In genomic region chr9:77944556-77945261, GRCh38 we compare ENCODE assay signal across 8 cellular contexts.
DNase-seq lines count a peak whose midpoint lies in the region; ATAC-seq and TF ChIP-seq lines count a peak whose summit lies in the region.
"Had no signal": no experiment of that assay in that cellular context is flagged by ENCODE, and none has a peak within 500 bp of the region (broad histone marks: within the 10 kb centered on the region; RNA-seq: fewer than 3 reads in every experiment).

No MANE protein-coding gene starts in this region.

- H2AFZ ChIP-seq in Karpas-422 (ENCODE audit: low read length), result no peak overlapping the region

- no peaks in the 10 kb centered on the region for H3K79me2 ChIP-seq in Karpas-422 (ENCODE audit: low read length)

- H3K4me3 Mint-ChIP-seq in WTC11, result no peak overlapping the region

- DNase-seq in KBM-7 (peak; percentile 85), WTC11 (ENCODE audit: low spot score) (peak; percentile 44), left cardiac atrium (no peak), sciatic nerve (ENCODE audit: low spot score) (no peak), Karpas-422 (no peak), left lobe of liver (ENCODE audit: low spot score) (no peak), lower leg skin (ENCODE audit: low spot score in 2 of 2) (no peak)

- H3K27me3 ChIP-seq in Karpas-422 (ENCODE audit: low read length), result no peaks in the 10 kb centered on the region

- ATAC-seq in WTC11 (peak; percentile 80), left cardiac atrium (peak; percentile 47 to 71), sciatic nerve (peak; percentile 60), left lobe of liver (no peak)

- no peaks in the 10 kb centered on the region for H3K9me2 ChIP-seq in Karpas-422 (replicated peaks; ENCODE audit: insufficient read depth, low read length)

- CTCF ChIA-PET in WTC11 (lab: Charles Lee), result interaction anchor here (0.9 to 2.9 kb wide), 4 partner anchors 28 to 91 kb away, joined by 3 to 10 read pairs (median 8); no protein-coding TSS in a partner anchor

- H3K4me1 ChIP-seq in Karpas-422 (ENCODE audit: low read length), result no peaks in the 10 kb centered on the region

- H3K27me3 Mint-ChIP-seq in WTC11 (ENCODE audit: low read depth), result no peaks in the 10 kb centered on the region

- H3K27ac ChIP-seq in Karpas-422 (ENCODE audit: low read length), result no peak overlapping the region
- H3K27ac ChIP-seq: KMS-11 had no signal

- 37 to 40% methylated on average over 6 of the region's 6 CpGs for WGBS in lower leg skin, 2 donors

- H3K36me3 ChIP-seq in Karpas-422 (ENCODE audit: insufficient read depth, low read length), result no peaks in the 10 kb centered on the region

- H3K4me2 ChIP-seq in Karpas-422 (ENCODE audit: low read depth, low read length, poor library complexity, severe bottlenecking), result no peak overlapping the region
- H3K4me2 ChIP-seq: KMS-11 had no signal

- in situ Hi-C loops in KBM-7 (cut with MboI; ENCODE audit: low pct_unique_long_range_greater_than_20kb, low sequenced_read_pairs), result no loop called here

- no peak for TF ChIP-seq CTCF in WTC11 (IDR thresholded peaks at IDR 0.05)
- TF ChIP-seq CTCF in lower leg skin (IDR thresholded peaks at IDR 0.05), result no peak

- H3K9me3 ChIP-seq in Karpas-422 (ENCODE audit: low read length), result no peaks in the 10 kb centered on the region

- no peaks in the 10 kb centered on the region for H4K20me1 ChIP-seq in Karpas-422 (ENCODE audit: insufficient read depth, low read depth, low read length)

- TF ChIP-seq POLR2A in lower leg skin (IDR thresholded peaks at IDR 0.05), result no peak

- H3K9me3 Mint-ChIP-seq in WTC11, result no peaks in the 10 kb centered on the region

- no peak overlapping the region for H3K9ac ChIP-seq in Karpas-422 (ENCODE audit: low read length)
- H3K9ac ChIP-seq: KMS-11 had no signal

- intact Hi-C loops in left cardiac atrium (cut with DNase I) (no loop called here), sciatic nerve (cut with DNase I) (no loop called here), lower leg skin (cut with DNase I; ENCODE audit: low total_unique reads) (no loop called here)

- H3K4me3 ChIP-seq in Karpas-422 (ENCODE audit: low read length) (no peak overlapping the region), lower leg skin (ENCODE audit: low read depth, poor library complexity, severe bottlenecking) (no peak overlapping the region)

- 0 out of 2 replicates have a peak, but pooled peaks cover 2% of the 10 kb centered on the region for H3K36me3 Mint-ChIP-seq in WTC11

- POLR2A ChIA-PET in WTC11 (lab: Charles Lee), result no interaction called here

- H3K27ac Mint-ChIP-seq in WTC11, result peak overlapping the region; percentile 43

- peaks cover 55% of the 10 kb centered on the region for H3K4me1 Mint-ChIP-seq in WTC11

TF ChIP-seq in WTC11, 78 proteins besides CTCF, POLR2A, EP300 and RAD21:
- TF ChIP-seq STAT6 (CRISPR knock-in tag; conservative IDR thresholded peaks at IDR 0.05; ENCODE audit: low read depth), result no peak
- no peak for TF ChIP-seq NR2C2 (CRISPR knock-in tag; IDR thresholded peaks at IDR 0.05)
- no peak for TF ChIP-seq EMX1 (CRISPR knock-in tag; IDR thresholded peaks at IDR 0.05)
- no peak for TF ChIP-seq NFE2L1 (CRISPR knock-in tag; IDR thresholded peaks at IDR 0.05)
- no peak for TF ChIP-seq JUN (CRISPR knock-in tag; IDR thresholded peaks at IDR 0.05)
- no peak for TF ChIP-seq ETV6 (CRISPR knock-in tag; IDR thresholded peaks at IDR 0.05)
- no peak for TF ChIP-seq HMGXB4 (CRISPR knock-in tag; IDR thresholded peaks at IDR 0.05)

Comparison
In these comparisons a context has a peak if more than half of its experiments do, and no peak if none do; other contexts are left out.
1. DNase-seq: peak in KBM-7 (single experiment) and WTC11 (single experiment); none in left cardiac atrium (single experiment), sciatic nerve (single experiment), Karpas-422 (single experiment), left lobe of liver (single experiment) and lower leg skin (0 of 2).